9 cellular contexts compared by ENCODE assay signal in genomic region chr4:148376151-148376550, GRCh38.
DNase-seq lines count a peak whose midpoint lies in the region; ATAC-seq, FAIRE-seq and TF ChIP-seq lines count a peak whose summit lies in the region.
"Had no signal": no experiment of that assay in that cellular context is flagged by ENCODE, and none has a peak within 500 bp of the region (broad histone marks: within the 10 kb centered on the region; RNA-seq: fewer than 3 reads in every experiment).

No MANE protein-coding gene starts in this region.

- no peaks in the 10 kb centered on the region for H3K36me3 ChIP-seq in pancreas
- H3K36me3 ChIP-seq: uterus had no signal

- H3K27me3 Mint-ChIP-seq in activated T-cell treated with anti-CD3 and anti-CD28 coated beads, Interleukin-2, amount 50 U/mL, for 4 hours (ENCODE audit: low read depth) = no peaks in the 10 kb centered on the region

- no peaks in the 10 kb centered on the region for H3K36me3 Mint-ChIP-seq in activated T-cell treated with anti-CD3 and anti-CD28 coated beads, Interleukin-2, amount 50 U/mL, for 4 hours (ENCODE audit: insufficient read depth)

- H3K4me3 ChIP-seq in pancreas = peak overlapping the region in 2 of 4 donors; percentile 7 to 15
- H3K4me3 ChIP-seq: uterus had no signal

- no peaks in the 10 kb centered on the region for H3K27me3 ChIP-seq in pancreas
- H3K27me3 ChIP-seq: uterus had no signal

- no peak for DNase-seq in activated T-cell treated with anti-CD3 and anti-CD28 coated beads, Interleukin-2, amount 50 U/mL, for 4 hours
- DNase-seq in activated T-cell treated with anti-CD3 and anti-CD28 coated beads for 4 hours = no peak
- peak; percentile 25 for DNase-seq in RPMI7951 (ENCODE audit: low read depth)
- DNase-seq in pancreas = peak in 4 of 6 donors; percentile 39 to 60 (median 47)
- DNase-seq in stimulated activated CD4-positive, alpha-beta T cell treated with anti-CD3 and anti-CD28 coated beads, Interleukin-1b, Interleukin-23, amount 100 ng/mL, for 48 hours = no peak

- H3K4me1 ChIP-seq in pancreas = peaks cover 5 to 8% (median 8%) of the 10 kb centered on the region in 3 donors
- H3K4me1 ChIP-seq: uterus had no signal

- no peak for TF ChIP-seq CTCF in pancreas (IDR thresholded peaks at IDR 0.05)

- peak; percentile 79 for FAIRE-seq in endometrium (lab: Jason Lieb, UNC)
- FAIRE-seq in pancreas (lab: Jason Lieb, UNC) = peak; percentile 93

- H3K4me3 Mint-ChIP-seq in activated T-cell treated with anti-CD3 and anti-CD28 coated beads, Interleukin-2, amount 50 U/mL, for 4 hours = peak overlapping the region; percentile 77

- intact Hi-C loops in pancreas (cut with DNase I) = no loop called here

- peak overlapping the region in 3 of 4 donors; percentile 10 to 72 (median 37) for H3K27ac ChIP-seq in pancreas
- H3K27ac ChIP-seq: uterus had no signal

- H3K9me3 ChIP-seq in pancreas = no peaks in the 10 kb centered on the region
- H3K9me3 ChIP-seq: uterus had no signal

- 3 to 10% methylated on average over 3 of the region's 3 CpGs for WGBS in pancreas, 2 donors

- H3K4me1 Mint-ChIP-seq in activated T-cell treated with anti-CD3 and anti-CD28 coated beads, Interleukin-2, amount 50 U/mL, for 4 hours (ENCODE audit: low read depth) = peaks cover 32% of the 10 kb centered on the region

- peak in 1 of 2 donors; percentile 30 for ATAC-seq in activated T-cell treated with anti-CD3 and anti-CD28 coated beads, Interleukin-2, amount 50 U/mL, for 4 hours
- ATAC-seq in pancreas = peak; percentile 87 to 94 (median 93)
- ATAC-seq in GM18867 (IDR thresholded peaks at IDR 0.05; ENCODE audit: unreplicated experiment) = no peak
- no peak for ATAC-seq in GM18909 (IDR thresholded peaks at IDR 0.05; ENCODE audit: poor library complexity, unreplicated experiment)

- H3K9me3 Mint-ChIP-seq in activated T-cell treated with anti-CD3 and anti-CD28 coated beads, Interleukin-2, amount 50 U/mL, for 4 hours = peaks cover 4% of the 10 kb centered on the region

Comparison
In these comparisons a context has a peak if more than half of its experiments do, and no peak if none do; other contexts are left out.
1. ATAC-seq: peak in pancreas (4 of 4); none in GM18867 (single experiment) and GM18909 (single experiment).
2. DNase-seq: peak in RPMI7951 (single experiment) and pancreas (4 of 6); none in activated T-cell treated with anti-CD3 and anti-CD28 coated beads, Interleukin-2, amount 50 U/mL, for 4 hours (single experiment), activated T-cell treated with anti-CD3 and anti-CD28 coated beads for 4 hours (single experiment) and stimulated activated CD4-positive, alpha-beta T cell treated with anti-CD3 and anti-CD28 coated beads, Interleukin-1b, Interleukin-23, amount 100 ng/mL, for 48 hours (single experiment).